Comparison of ENCODE assay signal across 8 cellular contexts in the genomic region with DNA sequence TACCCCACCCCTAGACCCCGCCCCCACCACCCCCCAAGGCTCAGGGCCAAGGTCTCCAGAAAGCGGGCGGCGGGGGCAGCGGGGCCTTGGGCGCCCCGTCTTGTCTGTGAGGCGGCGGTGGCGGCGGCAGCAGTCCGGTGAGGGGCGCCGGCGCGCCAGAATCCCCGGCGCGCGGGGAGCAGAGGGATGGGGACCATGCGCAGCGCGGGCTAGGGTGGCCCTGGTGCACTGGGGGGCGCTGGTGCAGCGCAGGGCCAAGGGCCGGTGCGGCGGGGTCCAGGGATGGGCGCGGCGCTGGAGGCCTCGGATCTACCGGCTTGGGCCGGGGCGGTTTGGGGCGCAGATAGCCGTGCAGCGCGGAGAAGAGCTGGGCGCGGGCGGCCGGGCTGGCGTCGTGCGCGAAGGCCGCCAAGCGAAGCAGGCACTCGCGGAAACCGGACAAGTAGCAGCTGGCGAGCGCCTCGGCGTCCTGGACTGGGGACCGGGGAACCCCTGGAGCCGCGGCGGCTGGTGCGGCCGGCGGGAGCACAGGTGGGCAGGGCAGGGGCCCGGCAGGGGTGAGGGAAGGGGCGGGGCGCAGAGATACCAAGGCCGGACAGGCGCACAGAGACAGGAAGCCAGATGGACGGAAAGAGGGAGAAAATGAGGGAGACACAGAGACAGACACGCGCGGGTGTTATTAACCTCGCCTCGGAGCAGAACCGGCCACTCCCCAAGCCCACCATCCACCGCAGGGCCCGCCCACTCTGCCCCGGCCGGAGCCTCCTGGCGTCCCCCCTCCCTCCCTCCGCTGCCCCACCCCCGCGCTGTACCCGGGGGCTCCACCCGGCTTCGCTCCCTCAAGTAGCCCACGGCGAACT. TPM values are rescaled to one million over a fixed set of nuclear protein-coding genes. Genes with fewer than 3 reads are reported as not detected.
A peak's percentile ranks its signal among the peaks of the same experiment; 100 is the strongest.
DNase-seq lines count a peak whose midpoint lies in the region; ATAC-seq and TF ChIP-seq lines count a peak whose summit lies in the region.

No MANE protein-coding gene starts in this region.

- H3K36me3 Mint-ChIP-seq in activated naive CD8-positive, alpha-beta T cell treated with anti-CD3 and anti-CD28 coated beads, Interleukin-2, amount 10 ng/mL, durations not matched to agents 7 days and 5 days, result peaks cover 4% of the 10 kb centered on the region

- no peaks in the 10 kb centered on the region for H3K9me3 Mint-ChIP-seq in activated naive CD8-positive, alpha-beta T cell treated with anti-CD3 and anti-CD28 coated beads, Interleukin-2, amount 10 ng/mL, durations not matched to agents 7 days and 5 days

- peak overlapping the region; percentile 57 for H3K27ac ChIP-seq in HCT116 (ENCODE audit: low read depth, low read length)
- H3K27ac ChIP-seq in left ventricle myocardium inferior (replicated peaks), result peak overlapping the region; percentile 41
- H3K27ac ChIP-seq in parathyroid adenoma, result peak overlapping the region; percentile 52

- POLR2A ChIA-PET in HCT116 (lab: Charles Lee), result interaction anchor here (0.6 to 2.5 kb wide), 5 partner anchors 11 to 182 kb away, joined by 3 to 13 read pairs (median 4); a partner anchor contains a TSS
- POLR2A ChIA-PET in activated naive CD8-positive, alpha-beta T cell treated with anti-CD3 and anti-CD28 coated beads, Interleukin-2, amount 10 ng/mL, durations not matched to agents 7 days and 5 days (lab: Charles Lee), result interaction anchor here (1.2 to 4.3 kb wide), 3 partner anchors 37 to 67 kb away, joined by 3 to 34 read pairs (median 6); no protein-coding TSS in a partner anchor

- CTCF ChIA-PET in HCT116 (lab: Charles Lee), result interaction anchor here (0.6 to 1.1 kb wide), 7 partner anchors 11 to 624 kb away, joined by 3 to 5 read pairs (median 3); no protein-coding TSS in a partner anchor

- BruUV-seq in HCT116 (replicated peaks; lab: Mats Ljungman, UMichigan), result no TSS peak

- peak; percentile 43 for ATAC-seq in HCT116
- ATAC-seq in activated naive CD8-positive, alpha-beta T cell treated with anti-CD3 and anti-CD28 coated beads, Interleukin-2, amount 10 ng/mL, durations not matched to agents 7 days and 5 days (ENCODE audit: low read depth), result peak; percentile 34
- ATAC-seq in HG02973 (IDR thresholded peaks at IDR 0.05; ENCODE audit: unreplicated experiment), result no peak
- ATAC-seq in HG02981 (IDR thresholded peaks at IDR 0.05; ENCODE audit: unreplicated experiment), result no peak

- TF ChIP-seq RAD21 in HCT116 (IDR thresholded peaks at IDR 0.05; ENCODE audit: low read depth), result peak; percentile 91

- H3K9me3 ChIP-seq in HCT116 (ENCODE audit: control insufficient read depth in 1 of 2, insufficient read depth in 1 of 2, low read depth in 1 of 2, low read length in 2 of 2) (no peaks in the 10 kb centered on the region), left ventricle myocardium inferior (replicated peaks) (no peaks in the 10 kb centered on the region), parathyroid adenoma (ENCODE audit: control insufficient read depth, low read length) (no peaks in the 10 kb centered on the region)

- TF ChIP-seq POLR2A in HCT116 (IDR thresholded peaks at IDR 0.05; ENCODE audit: borderline replicate concordance, extremely low read depth, insufficient read depth, insufficient read length), result no peak

- H3K4me3 ChIP-seq in HCT116 (replicated peaks in 1 of 2; ENCODE audit: low read depth in 1 of 2, low read length in 2 of 2), result peak overlapping the region; percentile 52 to 61
- H3K4me3 ChIP-seq in left ventricle myocardium inferior, result peak overlapping the region; percentile 84
- peak overlapping the region; percentile 80 for H3K4me3 ChIP-seq in parathyroid adenoma (ENCODE audit: low read depth, low read length)

- no peaks in the 10 kb centered on the region for H3K9me2 ChIP-seq in HCT116 (ENCODE audit: insufficient read depth)

- H3K4me2 ChIP-seq in HCT116 (ENCODE audit: low read length) (peak overlapping the region; percentile 92), parathyroid adenoma (ENCODE audit: low read length) (peak overlapping the region; percentile 82)

- peak overlapping the region; percentile 91 for H3K4me3 Mint-ChIP-seq in activated naive CD8-positive, alpha-beta T cell treated with anti-CD3 and anti-CD28 coated beads, Interleukin-2, amount 10 ng/mL, durations not matched to agents 7 days and 5 days

- no peaks in the 10 kb centered on the region for H3K27me3 ChIP-seq in HCT116 (ENCODE audit: insufficient read depth, low read length)
- peaks cover 41% of the 10 kb centered on the region for H3K27me3 ChIP-seq in left ventricle myocardium inferior (ENCODE audit: low read depth)
- H3K27me3 ChIP-seq in parathyroid adenoma (ENCODE audit: control insufficient read depth, insufficient read depth, low read length), result peaks cover 2% of the 10 kb centered on the region

- RAD21 ChIA-PET in HCT116 (lab: Charles Lee; ENCODE audit: low non-redundant PET in 1 of 2, low total read pairs in 2 of 2, uncharacterized antibody in 2 of 2, unreplicated experiment in 2 of 2), result interaction anchor here (0.6 to 1.2 kb wide), 2 partner anchors 48 to 93 kb away, joined by 3 read pairs; no protein-coding TSS in a partner anchor

- H3K27ac Mint-ChIP-seq in activated naive CD8-positive, alpha-beta T cell treated with anti-CD3 and anti-CD28 coated beads, Interleukin-2, amount 10 ng/mL, durations not matched to agents 7 days and 5 days, result no peak overlapping the region

- peaks cover 49% of the 10 kb centered on the region for H3K27me3 Mint-ChIP-seq in activated naive CD8-positive, alpha-beta T cell treated with anti-CD3 and anti-CD28 coated beads, Interleukin-2, amount 10 ng/mL, durations not matched to agents 7 days and 5 days

- DNase-seq in DMS53 treated with DMSO at 0.1 percent for 48 hours (lab: John Stamatoyannopoulos, UW; ENCODE audit: unreplicated experiment) (peak; percentile 69), HCT116 (ENCODE audit: low read depth, low spot score) (peak; percentile 51), NOMO-1 treated with dmso at 0.1 percent for 144 hours (lab: John Stamatoyannopoulos, UW; ENCODE audit: unreplicated experiment) (peak; percentile 41), left ventricle myocardium inferior (no peak)
- DNase-seq in activated naive CD8-positive, alpha-beta T cell treated with anti-CD3 and anti-CD28 coated beads, Interleukin-2, amount 10 ng/mL, durations not matched to agents 7 days and 5 days, result peak; percentile 82

- peaks cover 3% of the 10 kb centered on the region; the same call in 1 of the 2 replicates for H4K20me1 ChIP-seq in HCT116 (ENCODE audit: insufficient read depth)

- peaks cover 64% of the 10 kb centered on the region for H3K4me1 Mint-ChIP-seq in activated naive CD8-positive, alpha-beta T cell treated with anti-CD3 and anti-CD28 coated beads, Interleukin-2, amount 10 ng/mL, durations not matched to agents 7 days and 5 days

- no peaks in the 10 kb centered on the region for H3K36me3 ChIP-seq in HCT116 (ENCODE audit: control insufficient read depth in 1 of 2, insufficient read depth in 2 of 2, low read length in 2 of 2)
- H3K36me3 ChIP-seq in left ventricle myocardium inferior, result no peaks in the 10 kb centered on the region
- H3K36me3 ChIP-seq in parathyroid adenoma (ENCODE audit: control insufficient read depth, insufficient read depth, low read length), result no peaks in the 10 kb centered on the region

- H2AFZ ChIP-seq in HCT116 (ENCODE audit: low read depth, low read length, poor library complexity, severe bottlenecking), result peak overlapping the region; percentile 66
- H2AFZ ChIP-seq in parathyroid adenoma, result peak overlapping the region; percentile 87

- H3K4me1 ChIP-seq in HCT116 (ENCODE audit: control insufficient read depth in 1 of 2, insufficient read depth in 2 of 2, low read length in 2 of 2) (peaks cover 29 to 81% of the 10 kb centered on the region in 2 experiments), left ventricle myocardium inferior (peaks cover 86% of the 10 kb centered on the region), parathyroid adenoma (peaks cover 42% of the 10 kb centered on the region)

- peak; percentile 59 to 70 (median 60); a peak in 5 of 6 replicates for TF ChIP-seq CTCF in HCT116 (IDR thresholded peaks at IDR 0.05 in 2 of 3, conservative IDR thresholded peaks at IDR 0.05 in 1 of 3; ENCODE audit: borderline replicate concordance in 1 of 3, insufficient read depth in 1 of 3, low read depth in 2 of 3, low read length in 2 of 3)
- peak; percentile 62 for TF ChIP-seq CTCF in left ventricle myocardium inferior (IDR thresholded peaks at IDR 0.05; ENCODE audit: borderline replicate concordance)
- peak; percentile 71 for TF ChIP-seq CTCF in parathyroid adenoma (IDR thresholded peaks at IDR 0.05)

- peak overlapping the region; percentile 51 for H3K9ac ChIP-seq in HCT116 (ENCODE audit: low read length)
- no peak overlapping the region for H3K9ac ChIP-seq in parathyroid adenoma

- H3K79me2 ChIP-seq in HCT116 (ENCODE audit: insufficient read depth, low read length) (no peaks in the 10 kb centered on the region), parathyroid adenoma (no peaks in the 10 kb centered on the region)

- intact Hi-C loops in HCT116 (cut with micrococcal nuclease) (loop anchor here (2.0 to 10.0 kb wide), 3 partner anchors 17 to 263 kb away; a partner anchor contains a TSS), left ventricle myocardium inferior (cut with micrococcal nuclease) (loop anchor here (10.0 kb wide), 1 partner anchor 63 kb away; no protein-coding TSS in a partner anchor)

TF ChIP-seq in HCT116, 20 proteins besides CTCF, POLR2A, EP300 and RAD21 (continues in another document):
- TF ChIP-seq JUND (IDR thresholded peaks at IDR 0.05), result no peak

RNA-seq across cellular contexts. Expression of a gene that starts 2.1 kb away (rescaled TPM):
- total RNA-seq in HCT116 (2021; ENCODE audit: unreplicated experiment) (0.61 TPM), left ventricle myocardium inferior (not detected)
- 0.10 and 0.12 TPM in 2 replicates for polyA plus RNA-seq in HCT116 (2012)
- total RNA-seq in activated naive CD8-positive, alpha-beta T cell treated with anti-CD3 and anti-CD28 coated beads, Interleukin-2, amount 10 ng/mL, durations not matched to agents 7 days and 5 days, result under 1 TPM; 0.23 to 0.75 TPM

RNA-seq across cellular contexts. Expression of a gene that starts 3.4 kb away (rescaled TPM):
- total RNA-seq in HCT116 (2021; ENCODE audit: unreplicated experiment), result 3.5 TPM
- 4.4 and 4.8 TPM in 2 replicates for polyA plus RNA-seq in HCT116 (2012)
- not detected for total RNA-seq in activated naive CD8-positive, alpha-beta T cell treated with anti-CD3 and anti-CD28 coated beads, Interleukin-2, amount 10 ng/mL, durations not matched to agents 7 days and 5 days
- total RNA-seq in left ventricle myocardium inferior, result not detected

RNA-seq across cellular contexts. Expression of a gene that starts 30.4 kb away (rescaled TPM):
- total RNA-seq in HCT116 (2021; ENCODE audit: unreplicated experiment), result 87.6 TPM
- 102 and 166 TPM in 2 replicates for polyA plus RNA-seq in HCT116 (2012)
- 10 to 100 TPM; 52.7 to 53.6 TPM for total RNA-seq in activated naive CD8-positive, alpha-beta T cell treated with anti-CD3 and anti-CD28 coated beads, Interleukin-2, amount 10 ng/mL, durations not matched to agents 7 days and 5 days
- total RNA-seq in left ventricle myocardium inferior, result 109 TPM

RNA-seq across cellular contexts. Expression of a gene that starts 34.2 kb away (rescaled TPM):
- total RNA-seq in HCT116 (2021; ENCODE audit: unreplicated experiment) (3.8 TPM), left ventricle myocardium inferior (not detected)
- 3.8 and 4.7 TPM in 2 replicates for polyA plus RNA-seq in HCT116 (2012)
- under 1 TPM; 0.65 to 0.97 TPM for total RNA-seq in activated naive CD8-positive, alpha-beta T cell treated with anti-CD3 and anti-CD28 coated beads, Interleukin-2, amount 10 ng/mL, durations not matched to agents 7 days and 5 days

RNA-seq across cellular contexts. Expression of a gene that starts 41.0 kb away (rescaled TPM):
- total RNA-seq in HCT116 (2021; ENCODE audit: unreplicated experiment) (35.9 TPM), left ventricle myocardium inferior (59.6 TPM)
- polyA plus RNA-seq in HCT116 (2012), result 44.1 and 53.0 TPM in 2 replicates
- total RNA-seq in activated naive CD8-positive, alpha-beta T cell treated with anti-CD3 and anti-CD28 coated beads, Interleukin-2, amount 10 ng/mL, durations not matched to agents 7 days and 5 days, result 100 to 1,000 TPM; 116 to 118 TPM

Comparison
In these comparisons a context has a peak if more than half of its experiments do, and no peak if none do; other contexts are left out.
1. ATAC-seq: peak in HCT116 (single experiment) and activated naive CD8-positive, alpha-beta T cell treated with anti-CD3 and anti-CD28 coated beads, Interleukin-2, amount 10 ng/mL, durations not matched to agents 7 days and 5 days (single experiment); none in HG02973 (single experiment) and HG02981 (single experiment).
2. Peak in every context shown above with its lines, with median percentiles within 50 percentile points of each other: H3K27ac ChIP-seq, H3K4me3 ChIP-seq and CTCF ChIP-seq.